In the genomic region with DNA sequence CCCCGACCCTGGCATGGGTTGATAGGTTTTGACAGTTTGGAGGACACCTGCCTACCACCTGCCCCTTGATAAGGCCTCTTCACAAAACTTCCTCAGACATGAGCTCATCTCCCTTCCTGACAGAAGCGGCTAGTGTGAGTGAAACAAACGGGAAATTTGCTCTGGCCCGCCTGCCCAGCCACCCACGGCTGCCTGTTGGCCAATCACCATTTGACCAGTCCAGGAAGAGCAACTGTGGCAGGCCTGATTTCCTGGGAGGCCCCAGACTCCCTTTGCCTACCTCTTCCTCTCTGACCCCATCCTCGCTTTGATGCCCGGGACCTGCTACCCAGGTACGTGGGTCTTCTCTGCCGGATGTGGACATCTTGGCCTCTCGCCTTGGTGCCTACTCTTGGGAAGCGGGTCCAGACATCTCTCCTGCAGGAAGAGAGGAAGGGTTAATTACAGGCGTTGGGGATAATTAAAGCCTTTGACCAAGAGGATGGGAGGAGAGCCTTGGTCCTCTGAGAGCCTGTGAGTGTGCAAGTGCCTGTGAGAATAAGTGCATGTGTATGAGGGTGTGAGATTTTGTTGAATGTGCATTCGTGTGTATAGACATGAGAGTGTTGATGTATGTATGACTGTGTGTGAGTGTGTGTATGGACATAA, we compare ENCODE assay signal across 10 cellular contexts. TPM values are rescaled to one million over a fixed set of nuclear protein-coding genes. Genes with fewer than 3 reads are reported as not detected.
A peak's percentile ranks its signal among the peaks of the same experiment; 100 is the strongest.
DNase-seq lines count a peak whose midpoint lies in the region; FAIRE-seq and TF ChIP-seq lines count a peak whose summit lies in the region.
"Had no signal": no experiment of that assay in that cellular context is flagged by ENCODE, and none has a peak within 500 bp of the region (broad histone marks: within the 10 kb centered on the region; RNA-seq: fewer than 3 reads in every experiment).

No MANE protein-coding gene starts in this region.

- intact Hi-C loops in PC-9 (cut with micrococcal nuclease; ENCODE audit: unreplicated experiment): loop anchor here (1.0 to 2.0 kb wide), 3 partner anchors 12 to 30 kb away; no protein-coding TSS in a partner anchor

- POLR2A ChIA-PET in PC-9 (lab: Charles Lee; ENCODE audit: unreplicated experiment): interaction anchor here (0.6 to 2.8 kb wide), 5 partner anchors 13 to 358 kb away, joined by 4 to 33 read pairs (median 5); no protein-coding TSS in a partner anchor

- peak; percentile 63 for DNase-seq in AG08396 (ENCODE audit: low spot score)
- DNase-seq in PC-9: no peak
- peak; percentile 82 for DNase-seq in epithelial cell of esophagus (ENCODE audit: low read depth)
- DNase-seq in neuronal stem cell (ENCODE audit: low spot score): no peak
- DNase-seq in effector CD4-positive, alpha-beta T cell: no peak
- DNase-seq in H54 (ENCODE audit: insufficient read length, low spot score): no peak
- no peak for DNase-seq in NOMO-1 (lab: John Stamatoyannopoulos, UW; ENCODE audit: unreplicated experiment in 2 of 2)
- no peak for DNase-seq in activated effector memory CD4-positive, alpha-beta T cell treated with Interleukin-2 at 50 U/mL for 16 hours
- DNase-seq: activated CD4-positive, alpha-beta T cell treated with anti-CD3 and anti-CD28 coated beads for 4 hours had no signal

- H3K9me2 ChIP-seq in PC-9 (ENCODE audit: insufficient read depth): no peaks in the 10 kb centered on the region

- peaks cover 38% of the 10 kb centered on the region for H3F3A ChIP-seq in PC-9 (ENCODE audit: insufficient read depth, low read depth)

- H2AFZ ChIP-seq in PC-9 (no peak overlapping the region), neuronal stem cell (ENCODE audit: low read length) (peak overlapping the region; percentile 6)

- peak overlapping the region; percentile 96 for H3K4me2 ChIP-seq in PC-9
- H3K4me2 ChIP-seq in neuronal stem cell (ENCODE audit: insufficient read depth, low read length, poor library complexity, severe bottlenecking): no peak overlapping the region

- H3K4me1 ChIP-seq in PC-9 (replicated peaks; ENCODE audit: insufficient read depth) (peaks cover 39% of the 10 kb centered on the region), neuronal stem cell (ENCODE audit: control insufficient read depth in 2 of 2, insufficient read depth in 1 of 2, low read depth in 1 of 2, low read length in 2 of 2) (peaks cover 32 to 34% of the 10 kb centered on the region in 2 donors)

- H4K8ac ChIP-seq in neuronal stem cell (ENCODE audit: low read depth, low read length): no peak overlapping the region

- peaks cover 17% of the 10 kb centered on the region for H4K20me1 ChIP-seq in PC-9 (ENCODE audit: insufficient read depth)

- WGBS in neuronal stem cell (ENCODE audit: extremely low coverage in 2 of 2, insufficient read length in 2 of 2, insufficient replicate concordance in 1 of 2), 2 donors: 100% methylated on average over 1 of the region's 13 CpGs; no CpG with 5 or more reads in 1 of the 2 donors

- no peak overlapping the region for H2AK5ac ChIP-seq in neuronal stem cell (ENCODE audit: low read depth, low read length)

- FAIRE-seq in H54 (lab: Jason Lieb, UNC): no peak
- FAIRE-seq: GM12892 had no signal

- H3K79me2 ChIP-seq in PC-9 (ENCODE audit: low read depth): peaks cover 61% of the 10 kb centered on the region

- no peak overlapping the region for H3K14ac ChIP-seq in neuronal stem cell (ENCODE audit: low read length)

- peak overlapping the region; percentile 49 for H4K91ac ChIP-seq in neuronal stem cell (ENCODE audit: low read depth, low read length, poor library complexity)

- peak overlapping the region; percentile 8 for H3K23ac ChIP-seq in neuronal stem cell (ENCODE audit: low read depth, low read length, poor library complexity)

- H3K36me3 ChIP-seq in PC-9 (ENCODE audit: low read depth): peaks cover 19% of the 10 kb centered on the region
- no peaks in the 10 kb centered on the region for H3K36me3 ChIP-seq in neuronal stem cell (replicated peaks in 1 of 2; ENCODE audit: control insufficient read depth in 2 of 2, insufficient read depth in 2 of 2, low read length in 2 of 2)

- H3K9ac ChIP-seq in neuronal stem cell (ENCODE audit: low read depth, low read length, poor library complexity): no peak overlapping the region

- no peak overlapping the region for H2BK120ac ChIP-seq in neuronal stem cell (ENCODE audit: low read depth, low read length)

- TF ChIP-seq POLR2A in H54 (IDR thresholded peaks at IDR 0.05; ENCODE audit: low read depth, low read length): no peak

- no peak overlapping the region for H2BK5ac ChIP-seq in neuronal stem cell (ENCODE audit: low read length)

- H3K4me3 ChIP-seq in PC-9: peak overlapping the region; percentile 86
- H3K4me3 ChIP-seq in epithelial cell of esophagus (ENCODE audit: low read length): no peak overlapping the region
- no peak overlapping the region for H3K4me3 ChIP-seq in neuronal stem cell (ENCODE audit: low read length in 2 of 2)

- H2BK12ac ChIP-seq in neuronal stem cell (ENCODE audit: low read length): peak overlapping the region; percentile 67

- peak overlapping the region; percentile 76 for H3K18ac ChIP-seq in neuronal stem cell (ENCODE audit: low read length)

- CTCF ChIA-PET in PC-9 (lab: Charles Lee): interaction anchor here (0.6 to 1.2 kb wide), 3 partner anchors 32 to 78 kb away, joined by 3 to 5 read pairs (median 3); no protein-coding TSS in a partner anchor

- TF ChIP-seq CTCF in PC-9 (conservative IDR thresholded peaks at IDR 0.05) (no peak), epithelial cell of esophagus (IDR thresholded peaks at IDR 0.05; ENCODE audit: insufficient read depth, low read depth, low read length, missing control alignments) (no peak)

- H3K79me1 ChIP-seq in neuronal stem cell (ENCODE audit: low read depth, low read length): peaks cover 7% of the 10 kb centered on the region

- no peaks in the 10 kb centered on the region for H3K27me3 ChIP-seq in PC-9 (ENCODE audit: insufficient read depth, low read depth)
- H3K27me3 ChIP-seq in neuronal stem cell (ENCODE audit: control insufficient read depth in 3 of 3, insufficient read depth in 3 of 3, low read depth in 1 of 3, low read length in 3 of 3): no peaks in the 10 kb centered on the region

- H3K9me3 ChIP-seq in PC-9 (ENCODE audit: insufficient read depth, low read depth) (no peaks in the 10 kb centered on the region), neuronal stem cell (replicated peaks in 1 of 2; ENCODE audit: control insufficient read depth in 2 of 2, insufficient read depth in 1 of 2, low read depth in 1 of 2, low read length in 2 of 2) (peaks cover 0 to 2% of the 10 kb centered on the region in 2 donors)

- BruUV-seq in PC-9 (replicated peaks; lab: Mats Ljungman, UMichigan): no TSS peak

- H3K27ac ChIP-seq in PC-9 (peak overlapping the region; percentile 81; the same call in 1 of the 2 replicates), neuronal stem cell (replicated peaks; ENCODE audit: low read length) (no peak overlapping the region)

- no peak overlapping the region for H3K4ac ChIP-seq in neuronal stem cell (ENCODE audit: low read length)

- H2BK15ac ChIP-seq in neuronal stem cell (ENCODE audit: low read length): peak overlapping the region; percentile 79

RNA-seq across cellular contexts. Expression of gene EPHA2, which starts 1.1 kb away (rescaled TPM):
- 48.3 and 65.8 TPM in 2 replicates for total RNA-seq in PC-9 (2021)
- 74.6 TPM for polyA plus RNA-seq in neuronal stem cell (2013, experiment 1 of 2)
- polyA plus RNA-seq in neuronal stem cell (2013, experiment 2 of 2): 73.7 TPM

RNA-seq across cellular contexts. Expression of gene ARHGEF19, which starts 55.5 kb away (rescaled TPM):
- total RNA-seq in PC-9 (2021): 38.5 and 44.3 TPM in 2 replicates
- 14.7 TPM for polyA plus RNA-seq in neuronal stem cell (2013, experiment 1 of 2)
- 14.8 TPM for polyA plus RNA-seq in neuronal stem cell (2013, experiment 2 of 2)

Comparison
In these comparisons a context has a peak if more than half of its experiments do, and no peak if none do; other contexts are left out.
1. DNase-seq: peak in AG08396 (single experiment) and epithelial cell of esophagus (single experiment); none in PC-9 (0 of 2), neuronal stem cell (single experiment), effector CD4-positive, alpha-beta T cell (single experiment), H54 (single experiment), NOMO-1 (0 of 2) and activated effector memory CD4-positive, alpha-beta T cell treated with Interleukin-2 at 50 U/mL for 16 hours (single experiment).